In genomic region chr1:20343149-20343936, GRCh38 we compare ENCODE assay signal across 10 cellular contexts. TPM values are rescaled to one million over a fixed set of nuclear protein-coding genes. Genes with fewer than 3 reads are reported as not detected.
DNase-seq lines count a peak whose midpoint lies in the region; ATAC-seq and TF ChIP-seq lines count a peak whose summit lies in the region.
"Had no signal": no experiment of that assay in that cellular context is flagged by ENCODE, and none has a peak within 500 bp of the region (broad histone marks: within the 10 kb centered on the region; RNA-seq: fewer than 3 reads in every experiment).

No MANE protein-coding gene starts in this region.

- intact Hi-C loops in posterior vena cava (cut with DNase I), result no loop called here

- ATAC-seq in GM18858 (IDR thresholded peaks at IDR 0.05; ENCODE audit: unreplicated experiment) (no peak), GM21723 (IDR thresholded peaks at IDR 0.05; ENCODE audit: unreplicated experiment) (no peak)

- peaks cover 6% of the 10 kb centered on the region for H3K36me3 Mint-ChIP-seq in glutamatergic neuron (ENCODE audit: unreplicated experiment)

- peaks cover 4% of the 10 kb centered on the region; the same call in 1 of the 2 replicates for H3K4me1 ChIP-seq in ES-I3 (ENCODE audit: insufficient read depth, low read length)

- no peak for TF ChIP-seq CTCF in glutamatergic neuron (IDR thresholded peaks at IDR 0.05; ENCODE audit: partially characterized antibody, unreplicated experiment)

- peak overlapping the region; percentile 72 for H3K9ac ChIP-seq in ES-I3 (ENCODE audit: low read depth, low read length)

- H3K4me3 Mint-ChIP-seq in glutamatergic neuron (ENCODE audit: unreplicated experiment), result no peak overlapping the region
- H3K4me3 Mint-ChIP-seq: stimulated activated naive CD8-positive, alpha-beta T cell treated with anti-CD3 and anti-CD28 coated beads, Interleukin-15, Interleukin-2, amounts not matched to agents 100 ng/mL and 50 ng/mL, for 24 hours had no signal

- peaks cover 23% of the 10 kb centered on the region for H3K4me1 Mint-ChIP-seq in glutamatergic neuron (ENCODE audit: low read depth, unreplicated experiment)

- DNase-seq in T follicular helper cell (ENCODE audit: low read depth) (peak; percentile 30), glutamatergic neuron (peak; percentile 84), posterior vena cava (ENCODE audit: low spot score) (peak; percentile 77), cerebellar cortex (ENCODE audit: low spot score) (no peak), SHP77 treated with DMSO at 0.1 percent for 48 hours (lab: John Stamatoyannopoulos, UW) (no peak)

- no peak overlapping the region for H3K27ac Mint-ChIP-seq in glutamatergic neuron (ENCODE audit: unreplicated experiment)
- H3K27ac Mint-ChIP-seq: stimulated activated naive CD8-positive, alpha-beta T cell treated with anti-CD3 and anti-CD28 coated beads, Interleukin-15, Interleukin-2, amounts not matched to agents 100 ng/mL and 50 ng/mL, for 24 hours had no signal

- no peaks in the 10 kb centered on the region for H3K36me3 ChIP-seq in ES-I3 (ENCODE audit: insufficient read depth, low read length)

- peaks cover 5% of the 10 kb centered on the region for H3K27me3 Mint-ChIP-seq in glutamatergic neuron (ENCODE audit: unreplicated experiment)

- H3K9me3 Mint-ChIP-seq in glutamatergic neuron (ENCODE audit: unreplicated experiment), result peaks cover 15% of the 10 kb centered on the region

- no peaks in the 10 kb centered on the region for H3K9me3 ChIP-seq in ES-I3 (ENCODE audit: control insufficient read depth, insufficient read depth, low read length)

RNA-seq across cellular contexts. Expression of gene VWA5B1, which starts 52.7 kb away (rescaled TPM):
- 0.10 TPM for total RNA-seq in glutamatergic neuron (ENCODE audit: unreplicated experiment)
- total RNA-seq in posterior vena cava, result not detected
- total RNA-seq: chondrocyte had no signal

Comparison
In these comparisons a context has a peak if more than half of its experiments do, and no peak if none do; other contexts are left out.
1. DNase-seq: peak in T follicular helper cell (single experiment), glutamatergic neuron (single experiment) and posterior vena cava (single experiment); none in cerebellar cortex (single experiment) and SHP77 treated with DMSO at 0.1 percent for 48 hours (single experiment).